Comparison of ENCODE assay signal across 8 cellular contexts in the genomic region with DNA sequence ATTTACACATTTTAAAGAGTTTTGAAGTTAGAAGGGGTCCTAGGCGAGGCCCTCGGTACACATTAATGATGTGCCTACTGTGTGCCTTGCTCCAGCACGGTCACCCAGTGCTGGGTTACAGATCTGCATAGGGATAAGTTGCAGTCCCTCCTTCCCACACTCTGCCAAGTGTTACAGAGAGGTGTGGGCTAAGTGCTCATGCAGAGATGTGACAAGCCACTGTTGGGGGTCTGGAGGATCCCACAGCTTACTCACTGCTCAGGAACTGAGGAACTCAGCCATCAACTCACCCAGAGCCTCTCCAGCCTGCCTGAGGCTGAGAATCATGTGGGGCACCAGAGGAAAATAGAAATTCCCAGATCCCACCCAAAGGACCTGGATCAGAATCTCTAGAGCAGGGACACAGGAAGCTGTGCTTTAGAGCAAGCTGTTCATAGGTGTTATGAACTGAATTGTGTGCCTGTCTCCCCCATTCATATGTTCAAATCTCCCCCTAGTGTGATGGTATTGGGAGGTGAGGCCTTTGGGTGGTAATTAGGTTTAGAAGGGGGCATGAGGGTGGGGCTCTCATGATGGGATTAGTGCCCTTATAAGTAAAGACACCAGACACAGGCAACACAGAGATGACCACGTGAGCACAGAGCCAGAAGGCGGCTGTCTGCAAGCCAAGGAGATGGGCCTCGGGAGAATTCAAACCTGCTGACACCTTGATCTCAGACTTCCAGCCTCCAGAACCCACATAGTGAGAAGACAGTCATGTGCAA.
A peak's percentile ranks its signal among the peaks of the same experiment; 100 is the strongest.
DNase-seq lines count a peak whose midpoint lies in the region; ATAC-seq lines count a peak whose summit lies in the region.

No MANE protein-coding gene starts in this region.

- no peak overlapping the region for H2AFZ ChIP-seq in trophoblast cell (ENCODE audit: insufficient read depth, low read length, poor library complexity)

- no peak overlapping the region for H4K12ac ChIP-seq in trophoblast cell (ENCODE audit: low read depth, low read length)

- H3K4me2 ChIP-seq in trophoblast cell (ENCODE audit: low read length) = no peak overlapping the region

- no peak overlapping the region for H4K8ac ChIP-seq in trophoblast cell (ENCODE audit: low read depth, low read length)

- H2BK12ac ChIP-seq in trophoblast cell (ENCODE audit: low read length) = no peak overlapping the region

- H3K79me2 ChIP-seq in trophoblast cell (ENCODE audit: control insufficient read depth, insufficient read depth, low read length, poor library complexity) = no peaks in the 10 kb centered on the region

- H3K27me3 ChIP-seq in trophoblast cell (ENCODE audit: insufficient read depth, low read length) = peaks cover 5% of the 10 kb centered on the region

- H3K4me1 ChIP-seq in trophoblast cell (ENCODE audit: control insufficient read depth in 1 of 2, insufficient read depth in 2 of 2, low read length in 2 of 2) = no peaks in the 10 kb centered on the region

- no peak overlapping the region for H3K14ac ChIP-seq in trophoblast cell (ENCODE audit: low read length)

- no peaks in the 10 kb centered on the region for H3K9me3 ChIP-seq in trophoblast cell (ENCODE audit: insufficient read depth, low read depth, low read length)

- peak overlapping the region; percentile 34 for H3K23ac ChIP-seq in trophoblast cell (ENCODE audit: low read length)

- no peak overlapping the region for H2BK5ac ChIP-seq in trophoblast cell (ENCODE audit: low read depth, low read length, poor library complexity)

- WGBS in trophoblast cell (ENCODE audit: extremely low coverage, insufficient coverage, insufficient read length) = no CpG with 5 or more reads among the region's 6 CpGs

- ATAC-seq in GM18520 (IDR thresholded peaks at IDR 0.05; ENCODE audit: unreplicated experiment) (peak; percentile 7), HG02852 (IDR thresholded peaks at IDR 0.05; ENCODE audit: unreplicated experiment) (peak; percentile 38), HG02973 (IDR thresholded peaks at IDR 0.05; ENCODE audit: unreplicated experiment) (no peak)

- no peak overlapping the region for H2AK5ac ChIP-seq in trophoblast cell (ENCODE audit: low read length)

- H3K36me3 ChIP-seq in trophoblast cell (ENCODE audit: control insufficient read depth in 1 of 2, insufficient read depth in 2 of 2, low read length in 2 of 2) = no peaks in the 10 kb centered on the region

- no peak overlapping the region for H4K91ac ChIP-seq in trophoblast cell (ENCODE audit: low read depth, low read length)

- no peak overlapping the region for H3K4ac ChIP-seq in trophoblast cell (ENCODE audit: low read depth, low read length)

- no peak for DNase-seq in trophoblast cell
- DNase-seq in NAMALWA (ENCODE audit: low spot score) = no peak
- no peak for DNase-seq in COLO829 (ENCODE audit: low spot score)
- no peak for DNase-seq in NK-92 (lab: John Stamatoyannopoulos, UW; ENCODE audit: unreplicated experiment)

- H3K9ac ChIP-seq in trophoblast cell (ENCODE audit: low read length) = no peak overlapping the region

- H3K79me1 ChIP-seq in trophoblast cell (ENCODE audit: low read length) = no peaks in the 10 kb centered on the region

- peak overlapping the region; percentile 82 for H3K27ac ChIP-seq in angular gyrus (ENCODE audit: low read depth, low read length)
- H3K27ac ChIP-seq in trophoblast cell (ENCODE audit: low read depth, low read length) = no peak overlapping the region

- no peak overlapping the region for H3K4me3 ChIP-seq in trophoblast cell (ENCODE audit: low read depth, low read length)

- no peak overlapping the region for H3K18ac ChIP-seq in trophoblast cell (ENCODE audit: low read length)

- no peak overlapping the region for H2BK120ac ChIP-seq in trophoblast cell (ENCODE audit: insufficient read depth, low read length, poor library complexity)
